15 cellular contexts compared by ENCODE assay signal in the genomic region with DNA sequence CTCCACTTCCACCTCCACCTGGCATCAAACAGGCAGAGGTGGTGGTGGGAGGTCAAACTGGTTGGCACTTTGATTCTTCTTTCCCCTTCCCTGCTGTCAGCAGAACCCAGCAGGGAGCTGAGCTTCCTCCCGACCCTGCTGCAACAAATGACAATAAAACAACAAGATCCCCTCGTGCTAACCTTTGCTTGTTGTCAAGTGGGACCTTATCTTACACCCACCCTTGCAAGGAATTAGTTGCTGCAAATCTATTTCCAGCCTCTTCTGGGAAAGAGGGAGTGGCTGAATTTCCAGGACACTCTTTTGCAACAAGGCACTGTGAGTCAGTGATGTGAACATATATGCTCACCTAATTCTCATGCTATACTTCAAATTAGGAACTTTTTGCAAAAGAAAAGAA.
"Had no signal": no experiment of that assay in that cellular context is flagged by ENCODE, and none has a peak within 500 bp of the region (broad histone marks: within the 10 kb centered on the region; RNA-seq: fewer than 3 reads in every experiment).

No MANE protein-coding gene starts in this region.

- H3K27me3 ChIP-seq: tibial artery, uterus had no signal

- ATAC-seq: activated CD4-positive, CD25-positive, alpha-beta regulatory T cell treated with anti-CD3 and anti-CD28 coated beads, Interleukin-2, amount 50 U/mL, for 24 hours; esophagus mucosa; lower lobe of right lung; stimulated activated naive B cell treated with anti-CD40 and anti-IgM and Interleukin-4, amounts not matched to agents 10 μg/mL and 1 μg/mL and 100 μg/mL, for 72 hours had no signal

- H3K27ac ChIP-seq: lower lobe of right lung, parathyroid adenoma, tibial artery, uterus had no signal

- H3K4me1 ChIP-seq: lower lobe of right lung, parathyroid adenoma, tibial artery, uterus had no signal

- DNase-seq: activated CD4-positive, alpha-beta T cell treated with anti-CD3 and anti-CD28 coated beads, Interleukin-2, amount 50 U/mL, for 1 hour; activated naive CD4-positive, alpha-beta T cell; activated naive CD8-positive, alpha-beta T cell treated with anti-CD3 and anti-CD28 coated beads, Interleukin-2, amount 10 ng/mL, durations not matched to agents 7 days and 5 days; anterior cingulate cortex; hypothalamus; left cardiac atrium; lower lobe of right lung; naive B cell; stimulated activated naive B cell treated with anti-CD40 and anti-IgM and Interleukin-4, amounts not matched to agents 10 μg/mL and 1 μg/mL and 100 μg/mL, for 72 hours; SW 1271; tibial artery; uterus had no signal
